In the genomic region with DNA sequence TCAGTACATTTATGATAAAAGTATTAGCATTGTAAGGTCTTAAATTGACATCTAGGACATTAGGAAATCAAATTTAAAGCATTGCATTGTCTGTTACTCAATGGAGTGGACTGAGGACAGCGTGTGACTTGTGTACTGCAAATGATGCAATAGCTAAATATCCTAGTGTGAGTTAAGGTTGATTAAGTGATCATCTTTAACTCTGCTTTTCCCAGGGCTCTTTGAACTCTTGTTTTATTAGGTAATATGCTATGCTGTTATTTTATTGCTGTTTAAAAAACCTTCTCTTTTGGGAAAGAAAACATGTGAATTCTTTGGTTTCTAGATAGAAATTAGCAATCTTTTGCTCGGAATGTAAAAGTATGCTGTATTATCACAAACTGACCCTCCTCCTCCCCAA, we compare ENCODE assay signal across 12 cellular contexts. TPM values are rescaled to one million over a fixed set of nuclear protein-coding genes. Genes with fewer than 3 reads are reported as not detected.
DNase-seq lines count a peak whose midpoint lies in the region; ATAC-seq and TF ChIP-seq lines count a peak whose summit lies in the region.
"Had no signal": no experiment of that assay in that cellular context is flagged by ENCODE, and none has a peak within 500 bp of the region (broad histone marks: within the 10 kb centered on the region; RNA-seq: fewer than 3 reads in every experiment).

No MANE protein-coding gene starts in this region.

- H3K36me3 ChIP-seq in MG63 = no peaks in the 10 kb centered on the region
- H3K36me3 ChIP-seq: BLaER1 treated with 17β-estradiol and CSF1 and Interleukin-3, amounts not matched to agents 10 nM and 100 nM; ovary had no signal

- no peaks in the 10 kb centered on the region for H3K27me3 ChIP-seq in MG63
- H3K27me3 ChIP-seq: BLaER1 treated with 17β-estradiol and CSF1 and Interleukin-3, amounts not matched to agents 10 nM and 100 nM; ovary had no signal

- peak; percentile 54 for DNase-seq in AG10803 (ENCODE audit: low read depth)
- peak; percentile 37 for DNase-seq in SW480 (ENCODE audit: low spot score)
- peak; percentile 85 for DNase-seq in fibroblast of mammary gland (ENCODE audit: low read depth)
- DNase-seq in omental fat pad (ENCODE audit: low spot score) = no peak
- no peak for DNase-seq in cerebellar nuclear complex (lab: John Stamatoyannopoulos, UW)
- no peak for DNase-seq in MG63
- DNase-seq in NCI-H526 treated with DMSO at 0.1 percent for 48 hours (lab: John Stamatoyannopoulos, UW) = no peak
- DNase-seq: activated gamma-delta T cell, NCI-H524 treated with DMSO at 0.1 percent for 48 hours, ovary had no signal

- ATAC-seq in omental fat pad (ENCODE audit: low FRiP score) (peak; percentile 52), HG03469 (IDR thresholded peaks at IDR 0.05; ENCODE audit: unreplicated experiment) (no peak)

- H3K4me3 ChIP-seq in AG10803 (ENCODE audit: low read length) (peak overlapping the region; percentile 33), fibroblast of mammary gland (ENCODE audit: control insufficient read depth, low read depth, low read length) (no peak overlapping the region), MG63 (no peak overlapping the region)
- H3K4me3 ChIP-seq: BLaER1 treated with 17β-estradiol and CSF1 and Interleukin-3, amounts not matched to agents 10 nM and 100 nM had no signal

- TF ChIP-seq CTCF in AG10803 (conservative IDR thresholded peaks at IDR 0.05; ENCODE audit: low read length) (no peak), fibroblast of mammary gland (conservative IDR thresholded peaks at IDR 0.05; ENCODE audit: control insufficient read depth, insufficient read depth, low read depth, low read length) (no peak), omental fat pad (IDR thresholded peaks at IDR 0.05) (no peak)

- H3K9me3 ChIP-seq in MG63 = no peaks in the 10 kb centered on the region
- H3K9me3 ChIP-seq: BLaER1 treated with 17β-estradiol and CSF1 and Interleukin-3, amounts not matched to agents 10 nM and 100 nM; ovary had no signal

RNA-seq across cellular contexts. Expression of a gene that starts 38.6 kb away (rescaled TPM):
- total RNA-seq in omental fat pad = 100 to 1,000 TPM in 1 of 4 donors, 10 to 100 TPM in 3; 61.1 to 159 (median 77.5) TPM
- total RNA-seq in MG63 (2014; rRNA removed; shearing (Covaris generic); ENCODE audit: low replicate concordance) = not detected in 2 replicates

Comparison
In these comparisons a context has a peak if more than half of its experiments do, and no peak if none do; other contexts are left out.
1. DNase-seq: peak in AG10803 (single experiment), SW480 (single experiment) and fibroblast of mammary gland (single experiment); none in omental fat pad (single experiment), cerebellar nuclear complex (0 of 2), MG63 (single experiment) and NCI-H526 treated with DMSO at 0.1 percent for 48 hours (single experiment).
2. RNA of a gene that starts 38.6 kb away (total RNA-seq): 61.1 to 159 TPM in omental fat pad; not detected in MG63; every median in the first group is over 10 times any median in the second.